In genomic region chr6:41051873-41052272, GRCh38 we compare ENCODE assay signal across 15 cellular contexts. TPM values are rescaled to one million over a fixed set of nuclear protein-coding genes. Genes with fewer than 3 reads are reported as not detected.
A peak's percentile ranks its signal among the peaks of the same experiment; 100 is the strongest.
DNase-seq lines count a peak whose midpoint lies in the region; ATAC-seq and TF ChIP-seq lines count a peak whose summit lies in the region.
"Had no signal": no experiment of that assay in that cellular context is flagged by ENCODE, and none has a peak within 500 bp of the region (broad histone marks: within the 10 kb centered on the region; RNA-seq: fewer than 3 reads in every experiment).

No MANE protein-coding gene starts in this region.

- H3K4me1 Mint-ChIP-seq in activated naive CD8-positive, alpha-beta T cell treated with anti-CD3 and anti-CD28 coated beads for 36 hours = peaks cover 12% of the 10 kb centered on the region
- peaks cover 19% of the 10 kb centered on the region for H3K4me1 Mint-ChIP-seq in stimulated activated naive CD8-positive, alpha-beta T cell treated with anti-CD3 and anti-CD28 coated beads, Interleukin-15, amount 100 ng/mL, for 72 hours

- ATAC-seq in left cardiac atrium (no peak), GM21390 (IDR thresholded peaks at IDR 0.05; ENCODE audit: unreplicated experiment) (no peak), HG03108 (IDR thresholded peaks at IDR 0.05; ENCODE audit: unreplicated experiment) (no peak)
- ATAC-seq in stimulated activated naive CD8-positive, alpha-beta T cell treated with anti-CD3 and anti-CD28 coated beads, Interleukin-15, amount 100 ng/mL, for 72 hours = peak; percentile 46
- ATAC-seq: left colon had no signal

- H3K9me3 Mint-ChIP-seq in activated naive CD8-positive, alpha-beta T cell treated with anti-CD3 and anti-CD28 coated beads for 36 hours = no peaks in the 10 kb centered on the region
- peaks cover 0 to 6% of the 10 kb centered on the region in 2 donors for H3K9me3 Mint-ChIP-seq in stimulated activated naive CD8-positive, alpha-beta T cell treated with anti-CD3 and anti-CD28 coated beads, Interleukin-15, amount 100 ng/mL, for 72 hours

- no peak overlapping the region for H3K4me3 Mint-ChIP-seq in activated naive CD8-positive, alpha-beta T cell treated with anti-CD3 and anti-CD28 coated beads for 36 hours
- peak overlapping the region in 1 of 2 donors; percentile 3 for H3K4me3 Mint-ChIP-seq in stimulated activated naive CD8-positive, alpha-beta T cell treated with anti-CD3 and anti-CD28 coated beads, Interleukin-15, amount 100 ng/mL, for 72 hours

- H3K27me3 Mint-ChIP-seq in activated naive CD8-positive, alpha-beta T cell treated with anti-CD3 and anti-CD28 coated beads for 36 hours = no peaks in the 10 kb centered on the region
- no peaks in the 10 kb centered on the region for H3K27me3 Mint-ChIP-seq in stimulated activated naive CD8-positive, alpha-beta T cell treated with anti-CD3 and anti-CD28 coated beads, Interleukin-15, amount 100 ng/mL, for 72 hours

- peak overlapping the region; percentile 94 for H3K27ac ChIP-seq in cardiac muscle cell
- H3K27ac ChIP-seq: parathyroid adenoma had no signal

- no peaks in the 10 kb centered on the region for H3K36me3 ChIP-seq in cardiac muscle cell
- H3K36me3 ChIP-seq: HAP-1 had no signal

- no peaks in the 10 kb centered on the region for H3K9me3 ChIP-seq in cardiac muscle cell (ENCODE audit: low read depth)
- H3K9me3 ChIP-seq: HAP-1 had no signal

- peaks cover 15% of the 10 kb centered on the region for H3K36me3 Mint-ChIP-seq in activated naive CD8-positive, alpha-beta T cell treated with anti-CD3 and anti-CD28 coated beads for 36 hours

- peak overlapping the region; percentile 68 for H3K27ac Mint-ChIP-seq in activated naive CD8-positive, alpha-beta T cell treated with anti-CD3 and anti-CD28 coated beads for 36 hours
- peak overlapping the region; percentile 23 to 52 for H3K27ac Mint-ChIP-seq in stimulated activated naive CD8-positive, alpha-beta T cell treated with anti-CD3 and anti-CD28 coated beads, Interleukin-15, amount 100 ng/mL, for 72 hours

- no peak for TF ChIP-seq CTCF in cardiac muscle cell (IDR thresholded peaks at IDR 0.05; ENCODE audit: low read depth, low read length)

- intact Hi-C loops in left cardiac atrium (cut with DNase I) = no loop called here

- peaks cover 90% of the 10 kb centered on the region for H3K4me1 ChIP-seq in cardiac muscle cell (ENCODE audit: low read depth)
- H3K4me1 ChIP-seq: HAP-1, parathyroid adenoma had no signal

- H3K4me3 ChIP-seq in cardiac muscle cell = no peak overlapping the region
- H3K4me3 ChIP-seq: HAP-1 had no signal

- no peaks in the 10 kb centered on the region for H3K27me3 ChIP-seq in cardiac muscle cell

- DNase-seq in cardiac muscle cell (ENCODE audit: low read depth in 1 of 2, low spot score in 1 of 2) = no peak
- no peak for DNase-seq in left cardiac atrium
- DNase-seq in NOMO-1 treated with DMSO at 0.1 percent for 48 hours (lab: John Stamatoyannopoulos, UW; ENCODE audit: unreplicated experiment) = peak; percentile 87
- no peak for DNase-seq in activated naive CD8-positive, alpha-beta T cell treated with anti-CD3 and anti-CD28 coated beads for 36 hours
- no peak for DNase-seq in stimulated activated naive CD8-positive, alpha-beta T cell treated with anti-CD3 and anti-CD28 coated beads, Interleukin-15, amount 100 ng/mL, for 72 hours
- no peak for DNase-seq in occipital lobe (lab: John Stamatoyannopoulos, UW)
- DNase-seq: left colon; NCI-H526; stimulated activated CD4-positive, alpha-beta T cell treated with anti-CD3 and anti-CD28 coated beads, Interleukin-2, amount 100 ng/mL, for 24 hours had no signal

RNA-seq across cellular contexts. Expression of gene APOBEC2, which starts 1.1 kb away (rescaled TPM):
- 135 and 172 TPM in 2 replicates for total RNA-seq in cardiac muscle cell
- 107 and 156 TPM in 2 replicates for polyA plus RNA-seq in cardiac muscle cell
- total RNA-seq in left cardiac atrium = 100 to 1,000 TPM in 1 of 2 donors, 10 to 100 TPM in 1; 42.1 to 103 TPM
- not detected for total RNA-seq in activated naive CD8-positive, alpha-beta T cell treated with anti-CD3 and anti-CD28 coated beads for 36 hours
- 0.62 TPM for total RNA-seq in occipital lobe
- total RNA-seq: left colon; subcutaneous adipose tissue; T-helper 2 cell treated with Interferon-gamma antibody and Interleukin-4, amounts not matched to agents 100 ng/mL and 5 ng/mL, for 36 hours had no signal

RNA-seq across cellular contexts. Expression of gene TSPO2, which starts 9.6 kb away (rescaled TPM):
- total RNA-seq in cardiac muscle cell (not detected in 2 replicates), left cardiac atrium (not detected), occipital lobe (not detected)
- not detected in 2 replicates for polyA plus RNA-seq in cardiac muscle cell
- total RNA-seq in activated naive CD8-positive, alpha-beta T cell treated with anti-CD3 and anti-CD28 coated beads for 36 hours = not detected
- total RNA-seq: left colon; subcutaneous adipose tissue; T-helper 2 cell treated with Interferon-gamma antibody and Interleukin-4, amounts not matched to agents 100 ng/mL and 5 ng/mL, for 36 hours had no signal

RNA-seq across cellular contexts. Expression of gene UNC5CL, which starts 12.9 kb away (rescaled TPM):
- total RNA-seq in cardiac muscle cell (7.6 and 13.9 TPM in 2 replicates), left cardiac atrium (under 1 TPM; 0.27 to 0.86 TPM), occipital lobe (0.16 TPM)
- 3.3 and 5.3 TPM in 2 replicates for polyA plus RNA-seq in cardiac muscle cell
- total RNA-seq in activated naive CD8-positive, alpha-beta T cell treated with anti-CD3 and anti-CD28 coated beads for 36 hours = 1 to 10 TPM; 1.3 to 1.7 TPM

RNA-seq across cellular contexts. Expression of gene OARD1, which starts 20.3 kb away (rescaled TPM):
- 22.4 and 27.5 TPM in 2 replicates for total RNA-seq in cardiac muscle cell
- polyA plus RNA-seq in cardiac muscle cell = 56.3 and 80.0 TPM in 2 replicates
- 10 to 100 TPM; 13.9 to 16.3 TPM for total RNA-seq in left cardiac atrium
- 10 to 100 TPM; 43.7 to 44.2 TPM for total RNA-seq in activated naive CD8-positive, alpha-beta T cell treated with anti-CD3 and anti-CD28 coated beads for 36 hours
- 15.8 TPM for total RNA-seq in occipital lobe

RNA-seq across cellular contexts. Expression of gene NFYA, which starts 20.9 kb away (rescaled TPM):
- total RNA-seq in cardiac muscle cell = 9.8 and 14.4 TPM in 2 replicates
- 8.0 and 14.5 TPM in 2 replicates for polyA plus RNA-seq in cardiac muscle cell
- 10 to 100 TPM; 11.5 to 11.8 TPM for total RNA-seq in left cardiac atrium
- 10 to 100 TPM; 24.5 to 25.4 TPM for total RNA-seq in activated naive CD8-positive, alpha-beta T cell treated with anti-CD3 and anti-CD28 coated beads for 36 hours
- total RNA-seq in occipital lobe = 40.4 TPM

Comparison
In these comparisons a context has a peak if more than half of its experiments do, and no peak if none do; other contexts are left out.
1. RNA of gene APOBEC2, which starts 1.1 kb away (total RNA-seq): 135 to 172 TPM in cardiac muscle cell and 42.1 to 103 TPM in left cardiac atrium; 0.62 TPM in occipital lobe (single experiment) and not detected in activated naive CD8-positive, alpha-beta T cell treated with anti-CD3 and anti-CD28 coated beads for 36 hours; every median in the first group is over 10 times any median in the second.